Comparison of ENCODE assay signal across 15 cellular contexts in the genomic region with DNA sequence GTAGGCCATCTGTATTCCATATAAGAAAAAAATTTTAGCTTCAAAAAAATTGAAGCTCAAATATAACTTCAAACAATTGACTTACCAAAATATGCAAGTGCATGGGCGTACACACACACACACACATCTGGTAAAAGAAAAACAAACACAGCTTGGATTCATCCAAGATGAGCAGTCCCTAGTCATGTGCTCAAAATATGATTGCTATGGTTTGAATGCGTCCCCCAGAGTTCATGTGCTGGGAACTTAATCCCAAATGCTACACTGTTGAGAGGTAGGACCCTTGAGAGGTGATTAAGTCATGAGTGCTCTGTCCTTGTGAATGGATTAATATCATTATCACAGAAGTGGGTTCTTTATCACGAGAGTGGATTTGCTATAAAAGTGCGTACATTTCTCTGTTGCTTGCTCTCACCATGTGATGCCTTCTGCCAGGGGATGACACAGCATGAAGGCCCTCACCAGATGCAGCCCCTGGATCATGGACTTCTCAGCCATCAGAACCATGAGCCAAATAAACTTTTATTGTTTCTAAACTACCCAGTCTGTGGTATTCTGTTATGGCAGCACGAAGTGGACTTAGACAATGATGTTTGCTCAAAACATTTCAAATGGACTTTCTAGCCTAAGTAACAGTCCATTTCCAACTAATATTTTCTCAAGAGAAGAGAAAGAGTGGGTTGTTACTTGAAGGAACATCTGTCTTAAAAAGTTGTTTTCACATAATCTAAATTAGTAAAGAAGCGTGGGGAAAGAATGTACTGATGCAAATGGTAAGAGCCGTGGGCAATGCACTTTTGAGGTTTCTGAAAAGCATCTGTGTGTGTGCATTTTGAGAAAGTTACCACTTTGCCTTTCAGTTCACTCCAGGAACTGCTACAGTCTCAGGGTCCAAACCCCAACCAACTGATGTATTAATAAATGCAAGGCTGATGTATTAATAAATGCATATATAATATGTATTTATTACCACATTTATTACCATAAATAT. TPM values are rescaled to one million over a fixed set of nuclear protein-coding genes. Genes with fewer than 3 reads are reported as not detected.
A peak's percentile ranks its signal among the peaks of the same experiment; 100 is the strongest.
DNase-seq lines count a peak whose midpoint lies in the region; ATAC-seq, FAIRE-seq and TF ChIP-seq lines count a peak whose summit lies in the region.
"Had no signal": no experiment of that assay in that cellular context is flagged by ENCODE, and none has a peak within 500 bp of the region (broad histone marks: within the 10 kb centered on the region; RNA-seq: fewer than 3 reads in every experiment).

No MANE protein-coding gene starts in this region.

- no TSS peak for BruUV-seq in HepG2 (replicated peaks; lab: Mats Ljungman, UMichigan)

- no peak overlapping the region for H3K9ac ChIP-seq in HepG2 (ENCODE audit: insufficient read depth, low read depth, low read length)

- no peak for FAIRE-seq in HepG2 (lab: Jason Lieb, UNC)
- FAIRE-seq: colon had no signal

- no peak overlapping the region for H2AFZ ChIP-seq in HepG2 (ENCODE audit: low read length)

- TF ChIP-seq RAD21 in HepG2 (CRISPR knock-in tag; IDR thresholded peaks at IDR 0.05), result no peak

- DNase-seq in HepG2 (ENCODE audit: low spot score) (no peak), right lobe of liver (no peak), brain pericyte (ENCODE audit: low read depth, low spot score) (peak; percentile 69), head of caudate nucleus (no peak), putamen (ENCODE audit: low spot score) (no peak)
- DNase-seq: activated naive CD4-positive, alpha-beta T cell treated with Interleukin-2 at 50 U/mL for 16 hours; foreskin keratinocyte had no signal

- 88% methylated on average over 7 of the region's 7 CpGs for WGBS in HepG2 (ENCODE audit: low lambda C conversion rate)
- whole genome bisulfite sequencing in right lobe of liver (ENCODE audit: insufficient coverage, low coverage, low lambda C conversion rate, missing lambda C conversion rate), result 72% methylated on average over 5 of the region's 7 CpGs

- intact Hi-C loops in HepG2 (cut with micrococcal nuclease; ENCODE audit: unreplicated experiment), result no loop called here
- intact Hi-C loops in right lobe of liver (cut with DNase I), result no loop called here
- intact Hi-C loops in head of caudate nucleus (cut with DNase I), result no loop called here

- ATAC-seq in HepG2 (no peak), right lobe of liver (no peak), HG03442 (IDR thresholded peaks at IDR 0.05; ENCODE audit: unreplicated experiment) (no peak), GM19351 (IDR thresholded peaks at IDR 0.05; ENCODE audit: unreplicated experiment) (no peak)
- ATAC-seq: foreskin keratinocyte; natural killer cell treated with Interleukin-12 subunit alpha and Interleukin-12 subunit beta and Interleukin-15 and Interleukin-18, amount 100 ng/mL, for 72 hours had no signal

- H3K4me2 ChIP-seq in HepG2 (ENCODE audit: low read depth, low read length), result no peak overlapping the region

- TF ChIP-seq POLR2A in HepG2 (IDR thresholded peaks at IDR 0.05; ENCODE audit: insufficient read depth in 1 of 2, low read depth in 2 of 2, low read length in 2 of 2), result no peak
- TF ChIP-seq POLR2A in right lobe of liver (IDR thresholded peaks at IDR 0.05), result no peak

- POLR2A ChIA-PET in HepG2 (lab: Yijun Ruan, JAX), result interaction anchor here (1.1 to 1.9 kb wide), 4 partner anchors 15 to 85 kb away, joined by 3 to 10 read pairs (median 4); partner anchors contain the start of gene SVIL

- H3K4me3 ChIP-seq in HepG2 (replicated peaks in 1 of 3; ENCODE audit: insufficient read depth in 1 of 3, low read depth in 2 of 3, low read length in 3 of 3), result no peak overlapping the region
- no peak overlapping the region for H3K4me3 ChIP-seq in right lobe of liver
- H3K4me3 ChIP-seq in muscle layer of duodenum (ENCODE audit: low read depth in 1 of 2, low read length in 2 of 2), result no peak overlapping the region
- H3K4me3 ChIP-seq: SK-N-MC, thyroid gland had no signal

- no peaks in the 10 kb centered on the region for H3K79me2 ChIP-seq in HepG2 (ENCODE audit: insufficient read depth, low read length)

- H3K27ac ChIP-seq in HepG2 (ENCODE audit: extremely low read length, insufficient read depth, low read length) (no peak overlapping the region), right lobe of liver (no peak overlapping the region), muscle layer of duodenum (ENCODE audit: low read length) (peak overlapping the region; percentile 77)
- H3K27ac ChIP-seq: foreskin keratinocyte, HL-60, SK-N-MC had no signal

- TF ChIP-seq CTCF in HepG2 (CRISPR knock-in tag; IDR thresholded peaks at IDR 0.05) (no peak), right lobe of liver (IDR thresholded peaks at IDR 0.05) (no peak)

- peaks cover 29% of the 10 kb centered on the region for H3K4me1 ChIP-seq in HepG2 (ENCODE audit: insufficient read depth, low read length)
- peaks cover 0 to 20% (median 6%) of the 10 kb centered on the region in 4 donors for H3K4me1 ChIP-seq in right lobe of liver
- peaks cover 24 to 32% of the 10 kb centered on the region in 2 donors for H3K4me1 ChIP-seq in muscle layer of duodenum (ENCODE audit: control insufficient read depth in 1 of 2, insufficient read depth in 2 of 2, low read length in 2 of 2)

- no peak for TF ChIP-seq EP300 in HepG2 (IDR thresholded peaks at IDR 0.05; ENCODE audit: low read depth in 2 of 2, low read length in 2 of 2)
- no peak for TF ChIP-seq EP300 in HepG2 (CRISPR knock-in tag; IDR thresholded peaks at IDR 0.05; ENCODE audit: borderline replicate concordance)

- no peaks in the 10 kb centered on the region for H3K9me3 ChIP-seq in HepG2 (ENCODE audit: low read length)
- no peaks in the 10 kb centered on the region for H3K9me3 ChIP-seq in right lobe of liver
- H3K9me3 ChIP-seq in muscle layer of duodenum (ENCODE audit: control insufficient read depth in 1 of 2, low read length in 2 of 2), result no peaks in the 10 kb centered on the region
- H3K9me3 ChIP-seq: thyroid gland had no signal

- no peaks in the 10 kb centered on the region for H4K20me1 ChIP-seq in HepG2 (ENCODE audit: insufficient read depth, low read length)

- CTCF ChIA-PET in HepG2 (lab: Yijun Ruan, JAX; ENCODE audit: low intra/inter-chr PET ratio, low total read pairs), result no interaction called here

- in situ Hi-C loops in HepG2 (cut with HindIII; ENCODE audit: extremely low pct_ligation_motif_present, low pct_unique_long_range_greater_than_20kb), result no loop called here

- no peaks in the 10 kb centered on the region for H3K27me3 ChIP-seq in HepG2 (ENCODE audit: control insufficient read depth in 1 of 2, insufficient read depth in 2 of 2, low read length in 2 of 2)
- H3K27me3 ChIP-seq in right lobe of liver, result no peaks in the 10 kb centered on the region
- H3K27me3 ChIP-seq in muscle layer of duodenum (ENCODE audit: low read depth, low read length), result no peaks in the 10 kb centered on the region
- H3K27me3 ChIP-seq: foreskin keratinocyte, thyroid gland had no signal

- peaks cover 0 to 4% of the 10 kb centered on the region in 2 experiments; a peak in 1 of 5 replicates for H3K36me3 ChIP-seq in HepG2 (replicated peaks in 1 of 2; ENCODE audit: control insufficient read depth in 1 of 2, insufficient read depth in 2 of 2, low read length in 2 of 2)
- no peaks in the 10 kb centered on the region for H3K36me3 ChIP-seq in right lobe of liver
- no peaks in the 10 kb centered on the region for H3K36me3 ChIP-seq in muscle layer of duodenum (ENCODE audit: control insufficient read depth in 1 of 2, insufficient read depth in 2 of 2, low read length in 2 of 2)
- H3K36me3 ChIP-seq: thyroid gland had no signal

TF ChIP-seq in HepG2, 621 proteins besides CTCF, POLR2A, EP300 and RAD21 (continues in another document):
- TF ChIP-seq GFI1 (CRISPR knock-in tag; IDR thresholded peaks at IDR 0.05; ENCODE audit: borderline replicate concordance) (no peak), ARNT (IDR thresholded peaks at IDR 0.05) (no peak), KAT2B (IDR thresholded peaks at IDR 0.05; ENCODE audit: borderline replicate concordance, low read depth, low read length) (no peak)
- TF ChIP-seq, protein P1, sequence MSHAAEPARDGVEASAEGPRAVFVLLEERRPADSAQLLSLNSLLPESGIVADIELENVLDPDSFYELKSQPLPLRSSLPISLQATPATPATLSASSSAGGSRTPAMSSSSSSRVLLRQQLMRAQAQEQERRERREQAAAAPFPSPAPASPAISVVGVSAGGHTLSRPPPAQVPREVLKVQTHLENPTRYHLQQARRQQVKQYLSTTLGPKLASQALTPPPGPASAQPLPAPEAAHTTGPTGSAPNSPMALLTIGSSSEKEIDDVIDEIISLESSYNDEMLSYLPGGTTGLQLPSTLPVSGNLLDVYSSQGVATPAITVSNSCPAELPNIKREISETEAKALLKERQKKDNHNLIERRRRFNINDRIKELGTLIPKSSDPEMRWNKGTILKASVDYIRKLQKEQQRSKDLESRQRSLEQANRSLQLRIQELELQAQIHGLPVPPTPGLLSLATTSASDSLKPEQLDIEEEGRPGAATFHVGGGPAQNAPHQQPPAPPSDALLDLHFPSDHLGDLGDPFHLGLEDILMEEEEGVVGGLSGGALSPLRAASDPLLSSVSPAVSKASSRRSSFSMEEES (CRISPR knock-in tag; IDR thresholded peaks at IDR 0.05), result 0 out of 2 replicates have a peak, but pooled peaks have one; percentile 14

RNA-seq across cellular contexts. Expression of gene SVIL, which starts 15.1 kb away (rescaled TPM):
- total RNA-seq in HepG2 (2016; rRNA removed; fragmentation: Illumina TruSeq; extraction: Trizol) (4.8 and 12.1 TPM in 2 replicates), right lobe of liver (10 to 100 TPM; 12.3 to 15.1 (median 13.6) TPM)
- 0.97 and 1.0 TPM in 2 replicates for total RNA-seq in HepG2 (2016; cell fraction: cytosol; rRNA removed; fragmentation: Illumina TruSeq; extraction: Trizol; ENCODE audit: low read depth)
- 3.3 and 10.0 TPM in 2 replicates for total RNA-seq in HepG2 (2016; cell fraction: insoluble cytoplasmic fraction; rRNA removed; fragmentation: Illumina TruSeq; extraction: Trizol)
- total RNA-seq in HepG2 (2016; cell fraction: membrane; rRNA removed; fragmentation: Illumina TruSeq; extraction: Trizol), result 1.7 and 3.2 TPM in 2 replicates
- 20.3 and 24.1 TPM in 2 replicates for total RNA-seq in HepG2 (2016; cell fraction: nucleus; rRNA removed; fragmentation: Illumina TruSeq; extraction: Trizol)
- 3.8 and 3.9 TPM in 2 replicates for polyA plus RNA-seq in HepG2 (2011; rRNA removed)
- 2.1 and 2.3 TPM in 2 replicates for polyA plus RNA-seq in HepG2 (2011; cell fraction: cytosol; rRNA removed)
- polyA plus RNA-seq in HepG2 (2011; cell fraction: nucleus; rRNA removed), result 14.8 and 16.4 TPM in 2 replicates
- 4.0 and 4.8 TPM in 2 replicates for polyA plus RNA-seq in HepG2 (2012)
- 0.19 and 0.84 TPM in 2 replicates for polyA plus RNA-seq in HepG2 (2016; cell fraction: cytosol; fragmentation: Illumina TruSeq; extraction: Trizol; ENCODE audit: low read depth)
- polyA plus RNA-seq in HepG2 (2016; cell fraction: insoluble cytoplasmic fraction; fragmentation: Illumina TruSeq; extraction: Trizol; ENCODE audit: low read depth), result 2.5 and 3.2 TPM in 2 replicates
- 0.45 and 0.66 TPM in 2 replicates for polyA plus RNA-seq in HepG2 (2016; cell fraction: membrane; fragmentation: Illumina TruSeq; extraction: Trizol; ENCODE audit: low read depth)
- polyA plus RNA-seq in HepG2 (2016; cell fraction: nucleus; fragmentation: Illumina TruSeq; extraction: Trizol; ENCODE audit: insufficient read depth, low read depth), result 13.7 TPM in 2 replicates
- 7.7 and 11.4 TPM in 2 replicates for polyA minus RNA-seq in HepG2 (2011; rRNA and poly(A)+ RNA removed; ENCODE audit: low replicate concordance)
- 4.8 and 7.2 TPM in 2 replicates for polyA minus RNA-seq in HepG2 (2011; cell fraction: cytosol; rRNA and poly(A)+ RNA removed)
- polyA minus RNA-seq in HepG2 (2011; cell fraction: nucleus; rRNA and poly(A)+ RNA removed), result 30.3 and 30.4 TPM in 2 replicates
